ENCODE assay signal across 7 cellular contexts in the genomic region with DNA sequence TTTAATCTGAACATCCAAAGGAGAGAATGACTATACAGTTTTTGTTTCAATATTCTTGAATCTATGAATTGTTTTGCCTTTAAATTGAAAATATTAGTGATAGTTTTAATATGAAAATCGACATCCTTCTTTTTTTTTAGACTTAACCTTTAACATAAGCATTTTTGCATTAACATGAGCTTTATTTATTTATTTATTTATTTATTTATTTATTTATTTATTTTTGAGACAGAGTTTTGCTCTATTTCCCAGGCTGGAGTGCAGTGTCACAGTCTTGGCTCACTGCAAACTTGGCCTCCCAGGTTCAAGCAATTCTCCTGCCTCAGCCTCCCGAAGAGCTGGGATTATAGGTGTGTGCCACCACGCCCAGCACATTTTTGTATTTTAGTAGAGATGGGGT. TPM values are rescaled to one million over a fixed set of nuclear protein-coding genes. Genes with fewer than 3 reads are reported as not detected.
"Had no signal": no experiment of that assay in that cellular context is flagged by ENCODE, and none has a peak within 500 bp of the region (broad histone marks: within the 10 kb centered on the region; RNA-seq: fewer than 3 reads in every experiment).

No MANE protein-coding gene starts in this region.

- H3K36me3 Mint-ChIP-seq: IgD-negative memory B cell had no signal

- H3K27ac Mint-ChIP-seq: IgD-negative memory B cell had no signal

- H3K4me3 Mint-ChIP-seq: IgD-negative memory B cell had no signal

- DNase-seq: GM23248, GOT3, H7, KBM-7 had no signal

- FAIRE-seq: HepG2 had no signal

- H3K27me3 Mint-ChIP-seq: IgD-negative memory B cell had no signal

- H3K9me3 Mint-ChIP-seq: IgD-negative memory B cell had no signal

RNA-seq across cellular contexts. Expression of a gene that starts 27.6 kb away (rescaled TPM):
- total RNA-seq: HepG2, HT1080 had no signal
